ENCODE assay signal across 16 cellular contexts in genomic region chr1:2320001-2320400, GRCh38.
"Had no signal": no experiment of that assay in that cellular context is flagged by ENCODE, and none has a peak within 500 bp of the region (broad histone marks: within the 10 kb centered on the region; RNA-seq: fewer than 3 reads in every experiment).

No MANE protein-coding gene starts in this region.

- H3K9ac ChIP-seq: SK-N-SH had no signal

- DNase-seq: activated naive CD4-positive, alpha-beta T cell treated with anti-CD3 and anti-CD28 coated beads for 36 hours; activated naive CD8-positive, alpha-beta T cell treated with anti-CD3 and anti-CD28 coated beads, Interleukin-2, amount 50 U/mL, for 24 hours; activated T-cell treated with anti-CD3 and anti-CD28 coated beads for 4 hours; aorta; dorsolateral prefrontal cortex; erythroblast; right lobe of liver; SHP77; SK-N-SH; stimulated activated CD4-positive, alpha-beta T cell treated with anti-CD3 and anti-CD28 coated beads, Interleukin-1b, Interleukin-23, amount 100 ng/mL, for 48 hours; stomach; T-cell; T-helper 9 cell had no signal

- H3K9me3 ChIP-seq: neutrophil, right lobe of liver, SK-N-SH, stomach, tibial nerve had no signal

- H3K27me3 ChIP-seq: hepatocyte, right lobe of liver, tibial nerve had no signal

- H3K36me3 ChIP-seq: neutrophil, right lobe of liver, stomach, tibial nerve had no signal

- ATAC-seq: activated naive CD8-positive, alpha-beta T cell treated with anti-CD3 and anti-CD28 coated beads, Interleukin-2, amount 50 U/mL, for 24 hours; right lobe of liver; T-cell had no signal

- H3K4me3 ChIP-seq: dorsolateral prefrontal cortex, hepatocyte, right lobe of liver, stomach, tibial nerve had no signal

- H3K27ac ChIP-seq: neutrophil, right lobe of liver had no signal

- H3K4me1 ChIP-seq: right lobe of liver had no signal
